ENCODE assay signal across 11 cellular contexts in genomic region chr1:100131623-100132022, GRCh38. TPM values are rescaled to one million over a fixed set of nuclear protein-coding genes. Genes with fewer than 3 reads are reported as not detected.
DNase-seq lines count a peak whose midpoint lies in the region; ATAC-seq and TF ChIP-seq lines count a peak whose summit lies in the region.
"Had no signal": no experiment of that assay in that cellular context is flagged by ENCODE, and none has a peak within 500 bp of the region (broad histone marks: within the 10 kb centered on the region; RNA-seq: fewer than 3 reads in every experiment).

No MANE protein-coding gene starts in this region.

- H3K27ac Mint-ChIP-seq in T-cell = no peak overlapping the region
- H3K27ac Mint-ChIP-seq in stimulated activated memory B cell treated with anti-CD40 and anti-IgM and Interleukin-4, amounts not matched to agents 10 μg/mL and 1 μg/mL and 100 μg/mL, for 72 hours = no peak overlapping the region

- peak overlapping the region; percentile 72 to 95 for H3K4me3 ChIP-seq in foreskin fibroblast (ENCODE audit: low read depth in 1 of 2, low read length in 2 of 2)

- DNase-seq in activated T-cell treated with anti-CD3 and anti-CD28 coated beads, Interleukin-2, amount 50 U/mL, for 4 hours = no peak
- DNase-seq in activated T-cell treated with anti-CD3 and anti-CD28 coated beads, Interleukin-2, amount 50 U/mL, for 1 hour = no peak
- DNase-seq in T-cell (no peak), foreskin fibroblast (no peak), islet precursor cell (no peak), glomerular visceral epithelial cell (ENCODE audit: extremely low spot score) (no peak), NCI-H69 (lab: John Stamatoyannopoulos, UW) (no peak)
- DNase-seq: activated CD4-positive, CD25-positive, alpha-beta regulatory T cell treated with anti-CD3 and anti-CD28 coated beads, Interleukin-2, amount 50 U/mL, for 72 hours; MV-4-11 had no signal

- ATAC-seq in activated T-cell treated with anti-CD3 and anti-CD28 coated beads, Interleukin-2, amount 50 U/mL, for 4 hours = no peak
- no peak for ATAC-seq in T-cell (replicated peaks in 1 of 4)
- ATAC-seq in stimulated activated memory B cell treated with anti-CD40 and anti-IgM and Interleukin-4, amounts not matched to agents 10 μg/mL and 1 μg/mL and 100 μg/mL, for 72 hours = no peak

- CTCF ChIA-PET in T-cell (lab: Charles Lee) = no interaction called here

- H3K36me3 Mint-ChIP-seq in activated T-cell treated with anti-CD3 and anti-CD28 coated beads, Interleukin-2, amount 50 U/mL, for 4 hours (ENCODE audit: insufficient read depth) = peaks cover 6% of the 10 kb centered on the region
- H3K36me3 Mint-ChIP-seq in T-cell = no peaks in the 10 kb centered on the region
- H3K36me3 Mint-ChIP-seq in stimulated activated memory B cell treated with anti-CD40 and anti-IgM and Interleukin-4, amounts not matched to agents 10 μg/mL and 1 μg/mL and 100 μg/mL, for 72 hours = no peaks in the 10 kb centered on the region
- H3K36me3 Mint-ChIP-seq: CD14-positive monocyte had no signal

- TF ChIP-seq CTCF in foreskin fibroblast (IDR thresholded peaks at IDR 0.05; ENCODE audit: low read depth, low read length) = no peak

- peak overlapping the region; percentile 99 for H3K4me3 Mint-ChIP-seq in activated T-cell treated with anti-CD3 and anti-CD28 coated beads, Interleukin-2, amount 50 U/mL, for 4 hours
- peak overlapping the region; percentile 96 to 99 (median 99) for H3K4me3 Mint-ChIP-seq in T-cell
- peak overlapping the region; percentile 100 for H3K4me3 Mint-ChIP-seq in stimulated activated memory B cell treated with anti-CD40 and anti-IgM and Interleukin-4, amounts not matched to agents 10 μg/mL and 1 μg/mL and 100 μg/mL, for 72 hours

- peaks cover 34% of the 10 kb centered on the region for H3K4me1 Mint-ChIP-seq in activated T-cell treated with anti-CD3 and anti-CD28 coated beads, Interleukin-2, amount 50 U/mL, for 4 hours (ENCODE audit: low read depth)
- peaks cover 30 to 43% (median 42%) of the 10 kb centered on the region in 3 donors for H3K4me1 Mint-ChIP-seq in T-cell
- peaks cover 34% of the 10 kb centered on the region for H3K4me1 Mint-ChIP-seq in stimulated activated memory B cell treated with anti-CD40 and anti-IgM and Interleukin-4, amounts not matched to agents 10 μg/mL and 1 μg/mL and 100 μg/mL, for 72 hours

- no peaks in the 10 kb centered on the region for H3K9me3 Mint-ChIP-seq in activated T-cell treated with anti-CD3 and anti-CD28 coated beads, Interleukin-2, amount 50 U/mL, for 4 hours
- no peaks in the 10 kb centered on the region for H3K9me3 Mint-ChIP-seq in T-cell
- H3K9me3 Mint-ChIP-seq in stimulated activated memory B cell treated with anti-CD40 and anti-IgM and Interleukin-4, amounts not matched to agents 10 μg/mL and 1 μg/mL and 100 μg/mL, for 72 hours = no peaks in the 10 kb centered on the region
- H3K9me3 Mint-ChIP-seq: CD14-positive monocyte had no signal

- no peaks in the 10 kb centered on the region for H3K27me3 Mint-ChIP-seq in activated T-cell treated with anti-CD3 and anti-CD28 coated beads, Interleukin-2, amount 50 U/mL, for 4 hours (ENCODE audit: low read depth)
- H3K27me3 Mint-ChIP-seq in T-cell = no peaks in the 10 kb centered on the region
- H3K27me3 Mint-ChIP-seq in stimulated activated memory B cell treated with anti-CD40 and anti-IgM and Interleukin-4, amounts not matched to agents 10 μg/mL and 1 μg/mL and 100 μg/mL, for 72 hours = no peaks in the 10 kb centered on the region

- POLR2A ChIA-PET in T-cell (lab: Charles Lee) = interaction anchor here in 1 of 2 donors (0.7 kb wide), 1 partner anchor 84 kb away, joined by 6 read pairs; no protein-coding TSS in a partner anchor

RNA-seq across cellular contexts. Expression of gene SASS6, which starts 1.1 kb away (rescaled TPM):
- total RNA-seq in activated T-cell treated with anti-CD3 and anti-CD28 coated beads, Interleukin-2, amount 50 U/mL, for 4 hours = 1 to 10 TPM; 6.4 to 8.2 (median 6.5) TPM
- 1 to 10 TPM; 2.8 to 6.6 (median 4.4) TPM for total RNA-seq in T-cell

RNA-seq across cellular contexts. Expression of gene TRMT13, which starts 1.3 kb away (rescaled TPM):
- total RNA-seq in activated T-cell treated with anti-CD3 and anti-CD28 coated beads, Interleukin-2, amount 50 U/mL, for 4 hours = 10 to 100 TPM; 25.5 to 30.0 (median 26.3) TPM
- total RNA-seq in T-cell = 10 to 100 TPM; 15.9 to 36.1 (median 33.0) TPM

RNA-seq across cellular contexts. Expression of gene LRRC39, which starts 46.4 kb away (rescaled TPM):
- total RNA-seq in activated T-cell treated with anti-CD3 and anti-CD28 coated beads, Interleukin-2, amount 50 U/mL, for 4 hours = under 1 TPM; 0.30 to 0.69 (median 0.38) TPM
- total RNA-seq in T-cell = 1 to 10 TPM; 1.1 to 1.5 (median 1.3) TPM
